ENCODE assay signal across 27 cellular contexts in the genomic region with DNA sequence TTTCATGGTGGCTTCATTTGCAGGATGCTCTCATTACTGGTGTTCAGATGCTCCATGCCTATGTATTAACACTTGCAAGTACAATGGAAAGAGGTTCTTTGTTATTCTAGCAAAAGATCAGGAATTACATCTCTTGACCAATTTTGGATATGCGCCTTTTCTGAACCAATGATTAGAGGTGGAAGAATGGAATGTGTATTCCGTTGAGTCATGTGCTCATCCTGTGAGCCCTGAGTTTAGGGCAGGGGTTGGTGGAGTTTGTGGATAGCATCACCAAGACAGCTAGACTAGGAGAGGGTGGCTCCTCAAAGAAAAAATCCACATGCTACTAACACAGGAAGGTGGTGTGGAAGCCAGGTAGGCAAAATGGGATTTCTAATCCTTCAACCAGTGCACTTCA.
"Had no signal": no experiment of that assay in that cellular context is flagged by ENCODE, and none has a peak within 500 bp of the region (broad histone marks: within the 10 kb centered on the region; RNA-seq: fewer than 3 reads in every experiment).

No MANE protein-coding gene starts in this region.

- H3K36me3 ChIP-seq: cardiac muscle cell, colonic mucosa had no signal

- H3K4me1 ChIP-seq: colonic mucosa had no signal

- H3K4me3 ChIP-seq: cardiac muscle cell, colonic mucosa, PC-9 had no signal

- H3K27ac ChIP-seq: colonic mucosa, PC-9, VCaP had no signal

- ATAC-seq: activated T-cell treated with anti-CD3 and anti-CD28 coated beads, Interleukin-2, amount 50 U/mL, for 72 hours; activated T-helper 17 cell treated with anti-CD3 and anti-CD28 coated beads, Interleukin-2, amount 50 U/mL, for 72 hours had no signal

- H3K9me3 ChIP-seq: colonic mucosa had no signal

- H3K27me3 ChIP-seq: cardiac muscle cell, colonic mucosa had no signal

- DNase-seq: activated B cell treated with CpG ODN at 0.5 μM for 24 hours; activated CD4-positive, alpha-beta memory T cell treated with anti-CD3 and anti-CD28 coated beads for 36 hours; activated CD4-positive, alpha-beta T cell treated with anti-CD3 and anti-CD28 coated beads for 4 hours; activated CD4-positive, alpha-beta T cell treated with anti-CD3 and anti-CD28 coated beads, Interleukin-2, amount 50 U/mL, for 1 hour; activated CD4-positive, CD25-positive, alpha-beta regulatory T cell treated with anti-CD3 and anti-CD28 coated beads, Interleukin-2, amount 50 U/mL, for 72 hours; activated CD8-positive, alpha-beta memory T cell treated with anti-CD3 and anti-CD28 coated beads, Interleukin-2, amount 50 U/mL, for 4 hours; activated effector memory CD4-positive, alpha-beta T cell treated with anti-CD3 and anti-CD28 coated beads, Interleukin-2, amount 50 U/mL, for 16 hours; activated naive CD4-positive, alpha-beta T cell; activated naive CD4-positive, alpha-beta T cell treated with anti-CD3 and anti-CD28 coated beads, Interleukin-2, amount 50 U/mL, for 16 hours; activated naive CD8-positive, alpha-beta T cell treated with anti-CD3 and anti-CD28 coated beads for 36 hours; activated T-cell treated with anti-CD3 and anti-CD28 coated beads, Interleukin-2, amount 50 U/mL, for 72 hours; amniotic stem cell; aorta; colonic mucosa; NCI-H1092; NCI-H1436 treated with DMSO at 0.1 percent for 48 hours; NCI-H2029; NCI-H345; NCI-H524 treated with DMSO at 0.1 percent for 48 hours; NCI-H748 treated with DMSO at 0.1 percent for 48 hours; PC-9; SHP77 treated with DMSO at 0.1 percent for 48 hours; T-helper 1 cell; T-helper 9 cell had no signal
